9 cellular contexts compared by ENCODE assay signal in the genomic region with DNA sequence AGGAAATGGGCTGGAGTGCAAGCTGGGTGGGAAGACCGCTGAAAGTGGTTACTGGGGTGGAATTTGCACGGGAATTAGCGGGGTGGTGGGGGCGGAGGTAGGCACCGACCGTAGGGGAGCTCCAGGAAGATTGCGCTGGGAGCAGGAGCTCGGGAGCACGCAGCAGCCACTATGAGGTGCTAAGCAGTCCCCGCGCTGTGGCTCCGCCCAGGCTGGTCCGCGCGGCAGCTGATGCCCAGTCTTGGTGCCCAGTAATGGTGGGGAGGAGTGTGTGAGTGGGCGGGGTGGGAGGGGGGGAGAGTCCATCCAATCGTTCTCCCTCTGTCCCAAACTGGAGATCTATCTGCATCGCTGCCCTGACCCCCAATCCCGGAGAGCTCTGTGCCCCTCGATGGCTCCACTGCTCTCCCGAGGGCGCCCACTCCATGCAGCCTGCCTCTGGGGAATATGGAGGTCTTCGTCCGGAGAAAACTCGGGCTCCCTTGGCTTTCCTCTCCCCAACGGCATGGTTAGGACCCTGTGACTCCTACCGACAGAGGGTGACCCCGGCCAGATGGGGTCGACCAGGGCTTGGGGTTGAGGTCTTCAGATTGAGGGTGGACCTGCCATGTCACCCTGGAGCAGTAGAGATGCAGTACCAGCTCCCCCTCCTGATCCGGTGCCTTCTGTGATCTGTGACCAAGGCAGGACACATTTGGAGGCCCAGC. TPM values are rescaled to one million over a fixed set of nuclear protein-coding genes. Genes with fewer than 3 reads are reported as not detected.
A peak's percentile ranks its signal among the peaks of the same experiment; 100 is the strongest.
DNase-seq lines count a peak whose midpoint lies in the region; ATAC-seq and TF ChIP-seq lines count a peak whose summit lies in the region.
"Had no signal": no experiment of that assay in that cellular context is flagged by ENCODE, and none has a peak within 500 bp of the region (broad histone marks: within the 10 kb centered on the region; RNA-seq: fewer than 3 reads in every experiment).

No MANE protein-coding gene starts in this region.

- no peak overlapping the region for H3K18ac ChIP-seq in H9 (ENCODE audit: insufficient read length, low read depth, low read length)

- H2BK5ac ChIP-seq in H9 (ENCODE audit: insufficient read length, low read length), result no peak overlapping the region

- peaks cover 0 to 11% (median 7%) of the 10 kb centered on the region in 3 donors for H3K36me3 ChIP-seq in skeletal muscle tissue (ENCODE audit: control insufficient read depth in 3 of 3, insufficient read depth in 3 of 3, low read length in 3 of 3)

- H3K79me1 ChIP-seq in H9 (ENCODE audit: insufficient read depth, low read depth, low read length, poor library complexity, severe bottlenecking), result no peaks in the 10 kb centered on the region

- peak overlapping the region; percentile 87 to 90 (median 87) for H3K4me3 ChIP-seq in skeletal muscle tissue (ENCODE audit: low read length in 3 of 3)
- H3K4me3 ChIP-seq: SJSA1 had no signal

- no peak overlapping the region for H4K8ac ChIP-seq in H9 (replicated peaks; ENCODE audit: insufficient read length, low read depth, low read length)

- peaks cover 11% of the 10 kb centered on the region for H3K23me2 ChIP-seq in H9 (ENCODE audit: insufficient read length, low read depth, low read length, poor library complexity, severe bottlenecking)

- H3K9me3 Mint-ChIP-seq in H9, result no peaks in the 10 kb centered on the region

- H2BK120ac ChIP-seq in H9 (ENCODE audit: low read depth, low read length, poor library complexity, severe bottlenecking), result no peak overlapping the region

- peaks cover 10 to 12% of the 10 kb centered on the region in 2 experiments for H3K4me1 Mint-ChIP-seq in H9

- H3K9ac ChIP-seq in H9 (ENCODE audit: extremely low read depth, insufficient read length, low read length), result no peak overlapping the region
- H3K9ac ChIP-seq in skeletal muscle tissue (ENCODE audit: low read depth in 1 of 3, low read length in 3 of 3), result peak overlapping the region; percentile 63 to 79 (median 65)

- no peak overlapping the region for H4K91ac ChIP-seq in H9 (ENCODE audit: insufficient read length, low read depth, low read length)

- no peak overlapping the region for H2AFZ ChIP-seq in H9 (ENCODE audit: low read length)

- H3K23ac ChIP-seq in H9 (ENCODE audit: insufficient read length, low read depth, low read length), result no peak overlapping the region

- ATAC-seq in HG02840 (IDR thresholded peaks at IDR 0.05; ENCODE audit: low FRiP score, unreplicated experiment) (no peak), GM21717 (IDR thresholded peaks at IDR 0.05; ENCODE audit: unreplicated experiment) (no peak), GM21526 (IDR thresholded peaks at IDR 0.05; ENCODE audit: low FRiP score, unreplicated experiment) (no peak), GM19351 (IDR thresholded peaks at IDR 0.05; ENCODE audit: unreplicated experiment) (no peak)

- no peak overlapping the region for H3K14ac ChIP-seq in H9 (ENCODE audit: insufficient read depth, low read length)

- no CpG with 5 or more reads among the region's 30 CpGs for WGBS in H9 (ENCODE audit: extremely low coverage, insufficient read length, low lambda C conversion rate)

- H3K79me2 ChIP-seq in H9 (ENCODE audit: insufficient read depth, low read length), result no peaks in the 10 kb centered on the region

- no peak overlapping the region for H3K27ac Mint-ChIP-seq in H9

- H3K9me3 ChIP-seq in H9 (ENCODE audit: control insufficient read depth, low read depth, low read length), result no peaks in the 10 kb centered on the region
- H3K9me3 ChIP-seq in skeletal muscle tissue (ENCODE audit: control insufficient read depth in 3 of 3, low read length in 3 of 3), result no peaks in the 10 kb centered on the region
- H3K9me3 ChIP-seq: SJSA1 had no signal

- peaks cover 0 to 13% (median 6%) of the 10 kb centered on the region in 3 experiments; a peak in 5 of 7 replicates for H3K36me3 Mint-ChIP-seq in H9 (ENCODE audit: insufficient read depth in 1 of 3, low read depth in 3 of 3)

- no peak overlapping the region for H3K4ac ChIP-seq in H9 (ENCODE audit: low read depth, low read length)

- H2BK15ac ChIP-seq in H9 (ENCODE audit: low read depth, low read length), result no peak overlapping the region

- H3K27ac ChIP-seq in H9 (ENCODE audit: insufficient read length, low read depth, low read length), result no peak overlapping the region
- H3K27ac ChIP-seq in skeletal muscle tissue (ENCODE audit: low read depth, low read length), result peak overlapping the region; percentile 77
- H3K27ac ChIP-seq: SJSA1 had no signal

- DNase-seq in H9, result peak; percentile 68
- DNase-seq in amygdala (lab: John Stamatoyannopoulos, UW), result peak in 45 of 56 donors; percentile 10 to 76 (median 44)
- peak; percentile 38 for DNase-seq in iPS-NIHi11 (ENCODE audit: low spot score)

- H3K27me3 ChIP-seq in H9 (ENCODE audit: insufficient read depth, low read length), result peaks cover 2% of the 10 kb centered on the region; the same call in 1 of the 2 replicates
- H3K27me3 ChIP-seq in skeletal muscle tissue (ENCODE audit: control insufficient read depth in 3 of 3, insufficient read depth in 3 of 3, low read length in 3 of 3), result no peaks in the 10 kb centered on the region
- H3K27me3 ChIP-seq: SJSA1 had no signal

- no peak for TF ChIP-seq CTCF in H9 (conservative IDR thresholded peaks at IDR 0.05)

- no peak overlapping the region for H3K56ac ChIP-seq in H9 (ENCODE audit: insufficient read length, low read depth, low read length)

- no peak overlapping the region for H4K5ac ChIP-seq in H9 (ENCODE audit: insufficient read length, low read depth, low read length)

- no peak overlapping the region for H2AK5ac ChIP-seq in H9 (ENCODE audit: insufficient read length, low read length)

- peaks cover 18% of the 10 kb centered on the region for H3K27me3 Mint-ChIP-seq in H9 (ENCODE audit: low read depth)

- H3K4me1 ChIP-seq in H9 (ENCODE audit: insufficient read depth, low read length), result no peaks in the 10 kb centered on the region
- H3K4me1 ChIP-seq in skeletal muscle tissue (ENCODE audit: control insufficient read depth in 3 of 3, insufficient read depth in 3 of 3, low read length in 3 of 3), result peaks cover 10 to 13% (median 11%) of the 10 kb centered on the region in 3 donors

- H2BK20ac ChIP-seq in H9 (ENCODE audit: low read depth, low read length, poor library complexity, severe bottlenecking), result no peak overlapping the region

- H4K20me1 ChIP-seq in H9 (ENCODE audit: control insufficient read depth, insufficient read depth, insufficient read length), result no peaks in the 10 kb centered on the region

- peak overlapping the region; percentile 90 for H3K4me2 ChIP-seq in H9 (ENCODE audit: insufficient read depth, insufficient read length, low read length)

- H3K4me3 Mint-ChIP-seq in H9, result peak overlapping the region; percentile 67 to 81; a peak in 3 of 5 replicates

- no peak overlapping the region for H3T11ph ChIP-seq in H9 (ENCODE audit: low read length)

- H2BK12ac ChIP-seq in H9 (ENCODE audit: insufficient read length, low read depth, low read length), result no peak overlapping the region

RNA-seq across cellular contexts. Expression of a gene that starts 5.3 kb away (rescaled TPM):
- total RNA-seq in H9 (2021) (0.59 TPM in 1 of 2 replicates, not detected in the other), skeletal muscle tissue (not detected)
- total RNA-seq: SJSA1 had no signal

RNA-seq across cellular contexts. Expression of a gene that starts 9.8 kb away (rescaled TPM):
- total RNA-seq in H9 (2021), result 18.6 and 21.0 TPM in 2 replicates
- 13.6 TPM for total RNA-seq in skeletal muscle tissue

RNA-seq across cellular contexts. Expression of a gene that starts 24.6 kb away (rescaled TPM):
- total RNA-seq in H9 (2021) (50.7 and 54.3 TPM in 2 replicates), skeletal muscle tissue (4.2 TPM)

RNA-seq across cellular contexts. Expression of a gene that starts 35.3 kb away (rescaled TPM):
- total RNA-seq in H9 (2021), result 39.1 and 39.3 TPM in 2 replicates
- 3.7 TPM for total RNA-seq in skeletal muscle tissue

RNA-seq across cellular contexts. Expression of a gene that starts 43.1 kb away (rescaled TPM):
- 73.9 and 78.9 TPM in 2 replicates for total RNA-seq in H9 (2021)
- total RNA-seq in skeletal muscle tissue, result 16.2 TPM
